In genomic region chr17:2710804-2711607, GRCh38 we compare ENCODE assay signal across 1 cellular context.
TF ChIP-seq lines count a peak whose summit lies in the region.

No MANE protein-coding gene starts in this region.

TF ChIP-seq in HepG2, 621 proteins besides CTCF, POLR2A, EP300 and RAD21 (continues in another document):
- 0 out of 2 replicates have a peak, but pooled peaks have one; percentile 56 for TF ChIP-seq ZNF235 (CRISPR knock-in tag; IDR thresholded peaks at IDR 0.05; ENCODE audit: borderline replicate concordance)
- TF ChIP-seq, protein P1, sequence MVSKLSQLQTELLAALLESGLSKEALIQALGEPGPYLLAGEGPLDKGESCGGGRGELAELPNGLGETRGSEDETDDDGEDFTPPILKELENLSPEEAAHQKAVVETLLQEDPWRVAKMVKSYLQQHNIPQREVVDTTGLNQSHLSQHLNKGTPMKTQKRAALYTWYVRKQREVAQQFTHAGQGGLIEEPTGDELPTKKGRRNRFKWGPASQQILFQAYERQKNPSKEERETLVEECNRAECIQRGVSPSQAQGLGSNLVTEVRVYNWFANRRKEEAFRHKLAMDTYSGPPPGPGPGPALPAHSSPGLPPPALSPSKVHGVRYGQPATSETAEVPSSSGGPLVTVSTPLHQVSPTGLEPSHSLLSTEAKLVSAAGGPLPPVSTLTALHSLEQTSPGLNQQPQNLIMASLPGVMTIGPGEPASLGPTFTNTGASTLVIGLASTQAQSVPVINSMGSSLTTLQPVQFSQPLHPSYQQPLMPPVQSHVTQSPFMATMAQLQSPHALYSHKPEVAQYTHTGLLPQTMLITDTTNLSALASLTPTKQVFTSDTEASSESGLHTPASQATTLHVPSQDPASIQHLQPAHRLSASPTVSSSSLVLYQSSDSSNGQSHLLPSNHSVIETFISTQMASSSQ (IDR thresholded peaks at IDR 0.05; ENCODE audit: low read depth), result peak; percentile 72
- TF ChIP-seq, protein P1 (CRISPR knock-in tag; IDR thresholded peaks at IDR 0.05; ENCODE audit: borderline replicate concordance), result peak; percentile 85
- 0 out of 2 replicates have a peak, but pooled peaks have one; percentile 35 for TF ChIP-seq ZFP90 (CRISPR knock-in tag; IDR thresholded peaks at IDR 0.05; ENCODE audit: borderline replicate concordance)
- TF ChIP-seq FOXC1 (CRISPR knock-in tag; IDR thresholded peaks at IDR 0.05; ENCODE audit: borderline replicate concordance), result no peak
- no peak for TF ChIP-seq ATF7 (IDR thresholded peaks at IDR 0.05)
- TF ChIP-seq ATF7 (CRISPR knock-in tag; IDR thresholded peaks at IDR 0.05), result no peak
- TF ChIP-seq ZNF558 (CRISPR knock-in tag; IDR thresholded peaks at IDR 0.05; ENCODE audit: borderline replicate concordance), result no peak; the same call in 1 of the 2 replicates
- TF ChIP-seq MEIS2 (CRISPR knock-in tag; IDR thresholded peaks at IDR 0.05), result no peak
- no peak for TF ChIP-seq FOXM1 (CRISPR knock-in tag; IDR thresholded peaks at IDR 0.05)
- TF ChIP-seq, protein P2, sequence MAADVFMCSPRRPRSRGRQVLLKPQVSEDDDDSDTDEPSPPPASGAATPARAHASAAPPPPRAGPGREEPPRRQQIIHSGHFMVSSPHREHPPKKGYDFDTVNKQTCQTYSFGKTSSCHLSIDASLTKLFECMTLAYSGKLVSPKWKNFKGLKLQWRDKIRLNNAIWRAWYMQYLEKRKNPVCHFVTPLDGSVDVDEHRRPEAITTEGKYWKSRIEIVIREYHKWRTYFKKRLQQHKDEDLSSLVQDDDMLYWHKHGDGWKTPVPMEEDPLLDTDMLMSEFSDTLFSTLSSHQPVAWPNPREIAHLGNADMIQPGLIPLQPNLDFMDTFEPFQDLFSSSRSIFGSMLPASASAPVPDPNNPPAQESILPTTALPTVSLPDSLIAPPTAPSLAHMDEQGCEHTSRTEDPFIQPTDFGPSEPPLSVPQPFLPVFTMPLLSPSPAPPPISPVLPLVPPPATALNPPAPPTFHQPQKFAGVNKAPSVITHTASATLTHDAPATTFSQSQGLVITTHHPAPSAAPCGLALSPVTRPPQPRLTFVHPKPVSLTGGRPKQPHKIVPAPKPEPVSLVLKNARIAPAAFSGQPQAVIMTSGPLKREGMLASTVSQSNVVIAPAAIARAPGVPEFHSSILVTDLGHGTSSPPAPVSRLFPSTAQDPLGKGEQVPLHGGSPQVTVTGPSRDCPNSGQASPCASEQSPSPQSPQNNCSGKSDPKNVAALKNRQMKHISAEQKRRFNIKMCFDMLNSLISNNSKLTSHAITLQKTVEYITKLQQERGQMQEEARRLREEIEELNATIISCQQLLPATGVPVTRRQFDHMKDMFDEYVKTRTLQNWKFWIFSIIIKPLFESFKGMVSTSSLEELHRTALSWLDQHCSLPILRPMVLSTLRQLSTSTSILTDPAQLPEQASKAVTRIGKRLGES (CRISPR knock-in tag; IDR thresholded peaks at IDR 0.05; ENCODE audit: borderline replicate concordance), result 0 out of 2 replicates have a peak, but pooled peaks have one; percentile 8
- TF ChIP-seq SMARCC2 (IDR thresholded peaks at IDR 0.05), result no peak
- peak; percentile 27 for TF ChIP-seq ZNF18 (CRISPR knock-in tag; IDR thresholded peaks at IDR 0.05; ENCODE audit: insufficient replicate concordance)
- TF ChIP-seq, protein P3, sequence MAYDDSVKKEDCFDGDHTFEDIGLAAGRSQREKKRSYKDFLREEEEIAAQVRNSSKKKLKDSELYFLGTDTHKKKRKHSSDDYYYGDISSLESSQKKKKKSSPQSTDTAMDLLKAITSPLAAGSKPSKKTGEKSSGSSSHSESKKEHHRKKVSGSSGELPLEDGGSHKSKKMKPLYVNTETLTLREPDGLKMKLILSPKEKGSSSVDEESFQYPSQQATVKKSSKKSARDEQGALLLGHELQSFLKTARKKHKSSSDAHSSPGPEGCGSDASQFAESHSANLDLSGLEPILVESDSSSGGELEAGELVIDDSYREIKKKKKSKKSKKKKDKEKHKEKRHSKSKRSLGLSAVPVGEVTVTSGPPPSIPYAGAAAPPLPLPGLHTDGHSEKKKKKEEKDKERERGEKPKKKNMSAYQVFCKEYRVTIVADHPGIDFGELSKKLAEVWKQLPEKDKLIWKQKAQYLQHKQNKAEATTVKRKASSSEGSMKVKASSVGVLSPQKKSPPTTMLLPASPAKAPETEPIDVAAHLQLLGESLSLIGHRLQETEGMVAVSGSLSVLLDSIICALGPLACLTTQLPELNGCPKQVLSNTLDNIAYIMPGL (CRISPR knock-in tag; IDR thresholded peaks at IDR 0.05; ENCODE audit: borderline replicate concordance in 1 of 2, low read depth in 1 of 2), result peak in 1 of 2 experiments; percentile 66; a peak in 2 of 4 replicates
- TF ChIP-seq ZFY (CRISPR knock-in tag; IDR thresholded peaks at IDR 0.05), result no peak; the same call in 1 of the 2 replicates
- TF ChIP-seq, protein P4, sequence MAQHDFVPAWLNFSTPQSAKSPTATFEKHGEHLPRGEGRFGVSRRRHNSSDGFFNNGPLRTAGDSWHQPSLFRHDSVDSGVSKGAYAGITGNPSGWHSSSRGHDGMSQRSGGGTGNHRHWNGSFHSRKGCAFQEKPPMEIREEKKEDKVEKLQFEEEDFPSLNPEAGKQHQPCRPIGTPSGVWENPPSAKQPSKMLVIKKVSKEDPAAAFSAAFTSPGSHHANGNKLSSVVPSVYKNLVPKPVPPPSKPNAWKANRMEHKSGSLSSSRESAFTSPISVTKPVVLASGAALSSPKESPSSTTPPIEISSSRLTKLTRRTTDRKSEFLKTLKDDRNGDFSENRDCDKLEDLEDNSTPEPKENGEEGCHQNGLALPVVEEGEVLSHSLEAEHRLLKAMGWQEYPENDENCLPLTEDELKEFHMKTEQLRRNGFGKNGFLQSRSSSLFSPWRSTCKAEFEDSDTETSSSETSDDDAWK (CRISPR knock-in tag; IDR thresholded peaks at IDR 0.05), result no peak
- TF ChIP-seq AGO2 (optimal IDR thresholded peaks at IDR 0.05; ENCODE audit: low read depth, low read length), result peak; percentile 80
- no peak for TF ChIP-seq KLF13 (CRISPR knock-in tag; IDR thresholded peaks at IDR 0.05)
- TF ChIP-seq SP5 (CRISPR knock-in tag; IDR thresholded peaks at IDR 0.05; ENCODE audit: borderline replicate concordance, low read depth), result no peak
- TF ChIP-seq PPARG (CRISPR knock-in tag; conservative IDR thresholded peaks at IDR 0.05), result peak; percentile 97
- 0 out of 2 replicates have a peak, but pooled peaks have one; percentile 9 for TF ChIP-seq ZNF598 (CRISPR knock-in tag; IDR thresholded peaks at IDR 0.05; ENCODE audit: borderline replicate concordance)
- TF ChIP-seq, protein P5, sequence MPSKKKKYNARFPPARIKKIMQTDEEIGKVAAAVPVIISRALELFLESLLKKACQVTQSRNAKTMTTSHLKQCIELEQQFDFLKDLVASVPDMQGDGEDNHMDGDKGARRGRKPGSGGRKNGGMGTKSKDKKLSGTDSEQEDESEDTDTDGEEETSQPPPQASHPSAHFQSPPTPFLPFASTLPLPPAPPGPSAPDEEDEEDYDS (CRISPR knock-in tag; IDR thresholded peaks at IDR 0.05), result peak; percentile 70
- peak; percentile 36; the same call in 1 of the 2 replicates for TF ChIP-seq ZNF331 (CRISPR knock-in tag; IDR thresholded peaks at IDR 0.05)
- peak; percentile 17; the same call in 1 of the 2 replicates for TF ChIP-seq MED1 (CRISPR knock-in tag; IDR thresholded peaks at IDR 0.05)
- 0 out of 2 replicates have a peak, but pooled peaks have one; percentile 22 for TF ChIP-seq MEF2D (CRISPR knock-in tag; IDR thresholded peaks at IDR 0.05)
- TF ChIP-seq TAF1 (CRISPR knock-in tag; IDR thresholded peaks at IDR 0.05), result peak; percentile 57; the same call in 1 of the 2 replicates
- TF ChIP-seq ZNF747 (CRISPR knock-in tag; IDR thresholded peaks at IDR 0.05; ENCODE audit: borderline replicate concordance), result peak; percentile 47; the same call in 1 of the 2 replicates
- no peak for TF ChIP-seq ZNF547 (CRISPR knock-in tag; IDR thresholded peaks at IDR 0.05)
- TF ChIP-seq, protein P6, sequence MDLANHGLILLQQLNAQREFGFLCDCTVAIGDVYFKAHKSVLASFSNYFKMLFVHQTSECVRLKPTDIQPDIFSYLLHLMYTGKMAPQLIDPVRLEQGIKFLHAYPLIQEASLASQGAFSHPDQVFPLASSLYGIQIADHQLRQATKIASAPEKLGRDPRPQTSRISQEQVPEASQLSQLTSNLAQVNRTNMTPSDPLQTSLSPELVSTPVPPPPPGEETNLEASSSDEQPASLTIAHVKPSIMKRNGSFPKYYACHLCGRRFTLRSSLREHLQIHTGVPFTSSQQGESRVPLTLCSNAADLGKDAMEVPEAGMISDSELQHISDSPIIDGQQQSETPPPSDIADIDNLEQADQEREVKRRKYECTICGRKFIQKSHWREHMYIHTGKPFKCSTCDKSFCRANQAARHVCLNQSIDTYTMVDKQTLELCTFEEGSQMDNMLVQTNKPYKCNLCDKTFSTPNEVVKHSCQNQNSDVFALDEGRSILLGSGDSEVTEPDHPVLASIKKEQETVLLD (CRISPR knock-in tag; IDR thresholded peaks at IDR 0.05; ENCODE audit: low read depth), result no peak
- TF ChIP-seq POLR2G (IDR thresholded peaks at IDR 0.05; ENCODE audit: low read depth, low read length), result peak; percentile 81
- TF ChIP-seq CREB3 (CRISPR knock-in tag; IDR thresholded peaks at IDR 0.05), result no peak; the same call in 1 of the 2 replicates
- no peak for TF ChIP-seq KAT2B (IDR thresholded peaks at IDR 0.05; ENCODE audit: borderline replicate concordance, low read depth, low read length)
- TF ChIP-seq ZSCAN22 (CRISPR knock-in tag; IDR thresholded peaks at IDR 0.05), result no peak
- TF ChIP-seq MED13 (CRISPR knock-in tag; IDR thresholded peaks at IDR 0.05), result peak; percentile 75; the same call in 1 of the 2 replicates
- peak; percentile 69 for TF ChIP-seq MED8 (CRISPR knock-in tag; IDR thresholded peaks at IDR 0.05; ENCODE audit: insufficient replicate concordance)
- TF ChIP-seq, protein P7, sequence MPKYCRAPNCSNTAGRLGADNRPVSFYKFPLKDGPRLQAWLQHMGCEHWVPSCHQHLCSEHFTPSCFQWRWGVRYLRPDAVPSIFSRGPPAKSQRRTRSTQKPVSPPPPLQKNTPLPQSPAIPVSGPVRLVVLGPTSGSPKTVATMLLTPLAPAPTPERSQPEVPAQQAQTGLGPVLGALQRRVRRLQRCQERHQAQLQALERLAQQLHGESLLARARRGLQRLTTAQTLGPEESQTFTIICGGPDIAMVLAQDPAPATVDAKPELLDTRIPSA (CRISPR knock-in tag; IDR thresholded peaks at IDR 0.05; ENCODE audit: borderline replicate concordance), result peak; percentile 22; the same call in 1 of the 2 replicates
- peak; percentile 30; the same call in 1 of the 2 replicates for TF ChIP-seq MNT (IDR thresholded peaks at IDR 0.05)
